1 cellular context compared by ENCODE assay signal in genomic region chrX:120739300-120739699, GRCh38.
TF ChIP-seq lines count a peak whose summit lies in the region.

No MANE protein-coding gene starts in this region.

TF ChIP-seq in WTC11, 78 proteins besides CTCF, POLR2A, EP300 and RAD21 (continued from another document):
- no peak for TF ChIP-seq ARID4B (CRISPR knock-in tag; IDR thresholded peaks at IDR 0.05; ENCODE audit: borderline replicate concordance)
- no peak for TF ChIP-seq FOXJ3 (CRISPR knock-in tag; IDR thresholded peaks at IDR 0.05; ENCODE audit: borderline replicate concordance)
